In the genomic region with DNA sequence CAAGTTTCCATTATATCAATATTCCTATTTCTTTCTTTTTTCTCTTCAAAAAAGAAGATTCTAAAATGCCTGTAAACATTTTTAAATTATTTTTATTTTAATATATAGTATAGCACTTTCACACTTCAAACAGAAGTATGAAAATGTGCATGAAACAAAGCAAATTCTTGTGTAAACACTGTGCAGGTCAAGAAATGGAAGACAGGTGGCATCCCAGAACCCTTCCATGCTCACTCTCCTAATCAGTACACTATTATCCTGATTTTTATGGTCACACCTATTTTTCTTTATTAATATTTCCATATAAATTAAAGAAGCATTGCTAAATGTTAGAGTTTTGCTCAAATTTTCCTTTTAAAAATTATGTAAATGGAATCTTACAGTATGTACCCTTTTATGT, we compare ENCODE assay signal across 19 cellular contexts.
DNase-seq lines count a peak whose midpoint lies in the region; ATAC-seq, FAIRE-seq and TF ChIP-seq lines count a peak whose summit lies in the region.
"Had no signal": no experiment of that assay in that cellular context is flagged by ENCODE, and none has a peak within 500 bp of the region (broad histone marks: within the 10 kb centered on the region; RNA-seq: fewer than 3 reads in every experiment).

No MANE protein-coding gene starts in this region.

- H3K36me3 ChIP-seq in bronchial epithelial cell (ENCODE audit: control insufficient read depth, insufficient read depth, low read length), result no peaks in the 10 kb centered on the region
- H3K36me3 ChIP-seq: HAP-1, neutrophil, tibial artery had no signal

- H3K27me3 ChIP-seq in bronchial epithelial cell (ENCODE audit: control insufficient read depth, insufficient read depth, low read length), result no peaks in the 10 kb centered on the region
- H3K27me3 ChIP-seq: neutrophil, tibial artery had no signal

- H3K4me3 ChIP-seq in bronchial epithelial cell (ENCODE audit: low read depth, low read length), result no peak overlapping the region
- H3K4me3 ChIP-seq: HAP-1, tibial artery had no signal

- FAIRE-seq in bronchial epithelial cell (lab: Jason Lieb, UNC), result no peak
- FAIRE-seq: RCC 7860 had no signal

- peak; percentile 65 for DNase-seq in DMS79 treated with DMSO at 0.1 percent for 48 hours (lab: John Stamatoyannopoulos, UW)
- DNase-seq in DMS79 (lab: John Stamatoyannopoulos, UW), result no peak
- DNase-seq in NCI-H146 treated with DMSO at 0.1 percent for 48 hours (lab: John Stamatoyannopoulos, UW; ENCODE audit: unreplicated experiment), result peak; percentile 25
- DNase-seq in bronchial epithelial cell (ENCODE audit: low read depth), result no peak
- peak; percentile 13 for DNase-seq in pons (ENCODE audit: low spot score)
- DNase-seq in occipital lobe (lab: John Stamatoyannopoulos, UW), result no peak
- DNase-seq: activated effector memory CD4-positive, alpha-beta T cell treated with Interleukin-2 at 50 U/mL for 16 hours; anterior cingulate cortex; EL; kidney glomerular epithelial cell; NCI-H345; stimulated activated CD4-positive, alpha-beta T cell treated with anti-CD3 and anti-CD28 coated beads, Interleukin-4, amount 100 ng/mL, for 24 hours; tibial artery had no signal

- no peak for ATAC-seq in HG03354 (IDR thresholded peaks at IDR 0.05; ENCODE audit: poor library complexity, severe bottlenecking, unreplicated experiment)
- no peak for ATAC-seq in GM18909 (IDR thresholded peaks at IDR 0.05; ENCODE audit: poor library complexity, unreplicated experiment)
- ATAC-seq: WTC11 had no signal

- peak; percentile 4 for TF ChIP-seq CTCF in bronchial epithelial cell (IDR thresholded peaks at IDR 0.05; ENCODE audit: insufficient read depth, low read length, severe bottlenecking)

Comparison
In these comparisons a context has a peak if more than half of its experiments do, and no peak if none do; other contexts are left out.
1. DNase-seq: peak in DMS79 treated with DMSO at 0.1 percent for 48 hours (single experiment), NCI-H146 treated with DMSO at 0.1 percent for 48 hours (single experiment) and pons (single experiment); none in DMS79 (single experiment), bronchial epithelial cell (single experiment) and occipital lobe (single experiment).